ENCODE assay signal across 8 cellular contexts in the genomic region with DNA sequence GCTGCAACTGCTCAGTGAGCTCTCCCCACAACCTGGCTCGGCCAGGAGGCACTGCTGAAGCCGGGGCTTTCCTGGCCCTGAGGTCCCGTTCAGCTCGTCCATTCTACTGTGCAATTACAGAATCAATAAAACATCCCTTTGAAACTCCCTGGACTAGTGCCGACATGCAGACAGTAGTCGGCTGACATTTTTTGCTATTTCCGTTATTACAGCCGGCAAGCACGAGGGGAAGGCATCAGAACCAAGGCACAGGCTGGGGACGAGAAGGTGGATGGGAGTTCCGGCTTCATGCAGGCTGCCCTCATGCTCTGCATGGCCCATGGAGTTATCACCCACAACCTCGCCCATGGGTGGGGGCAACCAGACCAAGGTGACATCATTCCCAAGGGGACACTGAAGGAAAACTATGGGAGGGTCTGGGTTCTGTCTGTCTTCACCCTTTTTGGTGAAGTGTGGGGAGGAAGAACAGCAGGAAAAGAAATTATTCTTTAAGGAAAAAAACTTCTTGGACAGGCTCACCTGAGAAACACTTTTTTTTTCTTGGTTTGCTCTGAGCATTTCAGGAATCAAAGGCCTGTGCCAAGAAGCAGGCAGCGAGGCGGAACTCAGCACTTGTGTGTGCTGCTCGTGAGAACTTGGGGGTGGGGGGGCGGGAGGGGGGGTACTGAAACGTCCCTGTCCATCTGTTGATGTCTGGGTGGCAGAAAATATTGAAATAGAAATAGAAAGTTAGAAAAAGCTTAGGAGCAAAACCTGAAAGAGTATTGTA.
DNase-seq lines count a peak whose midpoint lies in the region; ATAC-seq lines count a peak whose summit lies in the region.

No MANE protein-coding gene starts in this region.

- no peaks in the 10 kb centered on the region for H3K27me3 ChIP-seq in thymus (ENCODE audit: control insufficient read depth, insufficient read depth)

- peak overlapping the region; percentile 38 for H3K4me3 Mint-ChIP-seq in activated CD4-positive, alpha-beta T cell treated with anti-CD3 and anti-CD28 coated beads for 36 hours
- H3K4me3 Mint-ChIP-seq in activated naive CD8-positive, alpha-beta T cell treated with anti-CD3 and anti-CD28 coated beads for 36 hours = peak overlapping the region; percentile 72

- H3K9me3 ChIP-seq in thymus (ENCODE audit: control insufficient read depth) = no peaks in the 10 kb centered on the region

- no peak for DNase-seq in activated CD4-positive, alpha-beta T cell treated with anti-CD3 and anti-CD28 coated beads for 36 hours
- DNase-seq in activated CD4-positive, alpha-beta T cell treated with anti-CD3 and anti-CD28 coated beads for 4 hours = no peak
- DNase-seq in activated naive CD8-positive, alpha-beta T cell treated with anti-CD3 and anti-CD28 coated beads for 36 hours = no peak
- DNase-seq in left kidney (ENCODE audit: low read depth, low spot score) = peak; percentile 48
- DNase-seq in activated gamma-delta T cell treated with Interleukin-2 at 50 U/mL for 16 hours = no peak

- H3K36me3 Mint-ChIP-seq in activated CD4-positive, alpha-beta T cell treated with anti-CD3 and anti-CD28 coated beads for 36 hours (ENCODE audit: low read depth) = peaks cover 24% of the 10 kb centered on the region
- H3K36me3 Mint-ChIP-seq in activated naive CD8-positive, alpha-beta T cell treated with anti-CD3 and anti-CD28 coated beads for 36 hours = peaks cover 45% of the 10 kb centered on the region

- no peaks in the 10 kb centered on the region for H3K36me3 ChIP-seq in thymus (ENCODE audit: control insufficient read depth, insufficient read depth)

- intact Hi-C loops in activated CD4-positive, alpha-beta T cell treated with anti-CD3 and anti-CD28 coated beads for 36 hours (cut with DNase I, micrococcal nuclease) = no loop called here

- peak overlapping the region; percentile 76 for H3K27ac Mint-ChIP-seq in activated CD4-positive, alpha-beta T cell treated with anti-CD3 and anti-CD28 coated beads for 36 hours
- peak overlapping the region; percentile 93 for H3K27ac Mint-ChIP-seq in activated naive CD8-positive, alpha-beta T cell treated with anti-CD3 and anti-CD28 coated beads for 36 hours

- peak overlapping the region; percentile 59 for H3K27ac ChIP-seq in thymus (ENCODE audit: low read depth)

- H3K9me3 Mint-ChIP-seq in activated CD4-positive, alpha-beta T cell treated with anti-CD3 and anti-CD28 coated beads for 36 hours (ENCODE audit: low read depth) = no peaks in the 10 kb centered on the region
- H3K9me3 Mint-ChIP-seq in activated naive CD8-positive, alpha-beta T cell treated with anti-CD3 and anti-CD28 coated beads for 36 hours = no peaks in the 10 kb centered on the region

- POLR2A ChIA-PET in activated CD4-positive, alpha-beta T cell treated with anti-CD3 and anti-CD28 coated beads for 36 hours (lab: Charles Lee) = interaction anchor here (0.9 to 1.3 kb wide), 3 partner anchors 10 to 153 kb away, joined by 3 to 13 read pairs (median 4); no protein-coding TSS in a partner anchor

- 73% methylated on average over 17 of the region's 17 CpGs for WGBS in thymus

- H3K27me3 Mint-ChIP-seq in activated CD4-positive, alpha-beta T cell treated with anti-CD3 and anti-CD28 coated beads for 36 hours = no peaks in the 10 kb centered on the region
- H3K27me3 Mint-ChIP-seq in activated naive CD8-positive, alpha-beta T cell treated with anti-CD3 and anti-CD28 coated beads for 36 hours = no peaks in the 10 kb centered on the region

- CTCF ChIA-PET in activated CD4-positive, alpha-beta T cell treated with anti-CD3 and anti-CD28 coated beads for 36 hours (lab: Charles Lee) = interaction anchor here (0.6 to 1.8 kb wide), 5 partner anchors 9 to 121 kb away, joined by 3 to 5 read pairs (median 4); no protein-coding TSS in a partner anchor

- peaks cover 22% of the 10 kb centered on the region for H3K4me1 ChIP-seq in thymus (ENCODE audit: control insufficient read depth, insufficient read depth, low read length)

- no peak overlapping the region for H3K4me3 ChIP-seq in thymus (ENCODE audit: low read length)

- H3K4me1 Mint-ChIP-seq in activated CD4-positive, alpha-beta T cell treated with anti-CD3 and anti-CD28 coated beads for 36 hours = peaks cover 96% of the 10 kb centered on the region
- H3K4me1 Mint-ChIP-seq in activated naive CD8-positive, alpha-beta T cell treated with anti-CD3 and anti-CD28 coated beads for 36 hours = peaks cover 91% of the 10 kb centered on the region

- no peak for ATAC-seq in activated CD4-positive, alpha-beta T cell treated with anti-CD3 and anti-CD28 coated beads for 36 hours
- ATAC-seq in HG03159 (IDR thresholded peaks at IDR 0.05; ENCODE audit: unreplicated experiment) = no peak
- no peak for ATAC-seq in GM21737 (IDR thresholded peaks at IDR 0.05; ENCODE audit: unreplicated experiment)
